8 cellular contexts compared by ENCODE assay signal in genomic region chr21:32071620-32072019, GRCh38.
DNase-seq lines count a peak whose midpoint lies in the region; ATAC-seq, FAIRE-seq and TF ChIP-seq lines count a peak whose summit lies in the region.
"Not testable (repeated sequence)": the region's sequence is repeated elsewhere in the genome, so short reads cannot be mapped to it uniquely, and the experiment has no call there.

No MANE protein-coding gene starts in this region.

- in situ Hi-C loops in K562 (cut with MboI) = not testable (repeated sequence)

- not testable (repeated sequence) for H3K27me3 ChIP-seq in MG63; endodermal cell (ENCODE audit: control insufficient read depth, insufficient read depth, low read length, poor library complexity, severe bottlenecking)
- H3K27me3 ChIP-seq in K562 (ENCODE audit: control insufficient read depth in 2 of 2, insufficient read depth in 2 of 2, low read length in 2 of 2) = peaks cover 18 to 36% of the 10 kb centered on the region in 2 experiments

- peak overlapping the region; percentile 66 for H3K27ac ChIP-seq in VCaP
- not testable (repeated sequence) for H3K27ac ChIP-seq in K562 (ENCODE audit: extremely low read depth, low read depth, low read length); endodermal cell (ENCODE audit: low read depth, low read length)

- not testable (repeated sequence) for H3K9me3 Mint-ChIP-seq in endodermal cell

- not testable (repeated sequence) for TF ChIP-seq RAD21 in K562 (CRISPR knock-in tag; conservative IDR thresholded peaks at IDR 0.05 in 1 of 2, IDR thresholded peaks at IDR 0.05 in 1 of 2)

- not testable (repeated sequence) for H2AFZ ChIP-seq in K562 (ENCODE audit: low read depth, low read length)

- 0% methylated on average over 2 of the region's 2 CpGs for WGBS in K562 (ENCODE audit: insufficient coverage, low coverage, missing lambda C conversion rate)
- 43 to 60% methylated on average over 1 to 2 of the region's 2 CpGs for WGBS in endodermal cell (ENCODE audit: insufficient coverage in 1 of 2, insufficient read length in 1 of 2), 2 experiments

- not testable (repeated sequence) for BruUV-seq in K562 (replicated peaks; lab: Mats Ljungman, UMichigan)

- H3K27ac Mint-ChIP-seq in endodermal cell = not testable (repeated sequence)

- not testable (repeated sequence) for ATAC-seq in K562

- H3K4me3 ChIP-seq in MG63; K562; endodermal cell (ENCODE audit: low read length): not testable (repeated sequence)

- not testable (repeated sequence) for FAIRE-seq in K562 (lab: Jason Lieb, UNC)

- not testable (repeated sequence) for H3K4me2 ChIP-seq in K562 (ENCODE audit: insufficient read depth, low read length)

- CTCF ChIA-PET in K562 (lab: Yijun Ruan, JAX; ENCODE audit: low intra/inter-chr PET ratio) = not testable (repeated sequence)

- not testable (repeated sequence) for H4K20me1 ChIP-seq in K562 (replicated peaks; ENCODE audit: control insufficient read depth, insufficient read depth, low read length)

- POLR2A ChIA-PET in K562 (lab: Yijun Ruan, JAX) = not testable (repeated sequence)

- H3K9me1 ChIP-seq in K562 (ENCODE audit: control insufficient read depth, insufficient read depth, low read length) = not testable (repeated sequence)

- not testable (repeated sequence) for TF ChIP-seq CTCF in VCaP (conservative IDR thresholded peaks at IDR 0.05); K562 (IDR thresholded peaks at IDR 0.05 in 2 of 3, conservative IDR thresholded peaks at IDR 0.05 in 1 of 3; ENCODE audit: insufficient read depth in 2 of 3, low read depth in 1 of 3, low read length in 3 of 3); endodermal cell (conservative IDR thresholded peaks at IDR 0.05)

- not testable (repeated sequence) for TF ChIP-seq EP300 in K562 (IDR thresholded peaks at IDR 0.05; ENCODE audit: low read length)

- not testable (repeated sequence) for H3K27me3 Mint-ChIP-seq in endodermal cell (ENCODE audit: insufficient read depth)

- not testable (repeated sequence) for H3K36me3 ChIP-seq in MG63; K562 (ENCODE audit: control insufficient read depth, insufficient read depth, low read length); endodermal cell (ENCODE audit: control insufficient read depth, insufficient read depth, low read length)

- H3K4me1 ChIP-seq in K562 (replicated peaks in 1 of 2; ENCODE audit: control insufficient read depth in 2 of 2, insufficient read depth in 2 of 2, low read length in 2 of 2) = peaks cover 3 to 14% of the 10 kb centered on the region in 2 experiments; a peak in 4 of 5 replicates
- H3K4me1 ChIP-seq in endodermal cell (ENCODE audit: control insufficient read depth, insufficient read depth, low read length) = not testable (repeated sequence)

- not testable (repeated sequence) for H3K36me3 Mint-ChIP-seq in endodermal cell (ENCODE audit: low read depth)

- H3K79me2 ChIP-seq in K562 (ENCODE audit: control insufficient read depth, insufficient read depth, low read length) = not testable (repeated sequence)

- TF ChIP-seq POLR2A in K562 (conservative IDR thresholded peaks at IDR 0.05) = not testable (repeated sequence)

- H3K9me3 ChIP-seq in MG63; K562 (replicated peaks; ENCODE audit: control insufficient read depth, insufficient read depth, low read depth, low read length); endodermal cell (ENCODE audit: control insufficient read depth, low read length): not testable (repeated sequence)

- intact Hi-C loops in K562 (cut with micrococcal nuclease) = not testable (repeated sequence)

- H3K9ac ChIP-seq in K562 (ENCODE audit: insufficient read depth in 1 of 2, low read depth in 2 of 2, low read length in 2 of 2); endodermal cell (ENCODE audit: extremely low read depth, low read length, poor library complexity, severe bottlenecking): not testable (repeated sequence)

- H3K4me3 Mint-ChIP-seq in endodermal cell = not testable (repeated sequence)

- DNase-seq in A172 (ENCODE audit: low spot score) (peak; percentile 35), Daoy (ENCODE audit: low read depth) (peak; percentile 23), MG63 (peak; percentile 36), endodermal cell (peak; percentile 11), kidney tubule cell (ENCODE audit: low spot score) (peak; percentile 6), smooth muscle cell of the brain vasculature (ENCODE audit: low read depth, low spot score) (peak; percentile 4)
- DNase-seq in K562 (ENCODE audit: extremely low read depth in 1 of 4, low spot score in 3 of 4) = not testable (repeated sequence)

- not testable (repeated sequence) for H3K4me1 Mint-ChIP-seq in endodermal cell

TF ChIP-seq in K562, 482 proteins besides CTCF, POLR2A, EP300 and RAD21:
- TF ChIP-seq PRDM10 (IDR thresholded peaks at IDR 0.05; ENCODE audit: partially characterized antibody) = peak; percentile 31
- TF ChIP-seq NR4A1 (CRISPR knock-in tag; IDR thresholded peaks at IDR 0.05) = not testable (repeated sequence)
- TF ChIP-seq NR4A1 (tag; IDR thresholded peaks at IDR 0.05) = peak; percentile 34; the same call in 1 of the 2 replicates
